In the genomic region with DNA sequence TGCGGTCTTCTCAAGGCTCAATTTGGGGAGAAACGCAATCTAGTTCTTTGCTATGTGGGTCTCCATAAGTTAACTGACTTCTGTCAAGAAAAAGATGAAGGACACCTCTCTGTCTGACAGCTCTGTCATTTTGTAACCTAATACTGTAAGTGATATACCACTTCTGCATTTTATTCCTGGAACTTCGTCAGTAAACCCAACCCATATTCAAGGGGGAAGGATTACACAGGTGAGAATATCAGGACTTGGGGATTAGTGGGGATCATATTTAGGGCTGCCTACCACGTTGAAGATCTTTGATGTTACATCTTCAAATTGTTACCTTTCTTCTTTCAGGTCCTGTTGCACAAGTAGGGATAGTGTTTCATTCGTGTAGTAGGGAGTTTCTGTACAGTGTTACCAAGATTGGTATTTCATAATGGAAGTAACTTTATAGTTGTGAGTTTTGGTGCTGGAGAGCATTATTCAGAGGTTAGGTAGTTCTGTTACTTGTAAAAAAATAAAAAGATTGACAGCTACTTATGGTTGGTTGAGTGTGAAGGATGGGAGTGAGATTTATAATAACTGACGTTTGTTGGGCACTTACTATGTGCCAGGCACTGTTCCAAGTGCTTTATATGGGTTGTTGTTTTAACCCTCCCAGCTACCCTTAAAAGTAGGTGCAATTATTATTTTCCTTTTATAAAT, we compare ENCODE assay signal across 8 cellular contexts. TPM values are rescaled to one million over a fixed set of nuclear protein-coding genes. Genes with fewer than 3 reads are reported as not detected.
DNase-seq lines count a peak whose midpoint lies in the region; ATAC-seq and TF ChIP-seq lines count a peak whose summit lies in the region.

No MANE protein-coding gene starts in this region.

- intact Hi-C loops in CD4-positive, alpha-beta T cell (cut with DNase I, micrococcal nuclease): loop anchor here (2.0 to 10.0 kb wide), 2 partner anchors 684 to 810 kb away; a partner anchor contains a TSS
- intact Hi-C loops in head of caudate nucleus (cut with DNase I): no loop called here

- ATAC-seq in CD4-positive, alpha-beta T cell (ENCODE audit: poor library complexity): no peak

- no peaks in the 10 kb centered on the region for H3K9me3 ChIP-seq in CD4-positive, alpha-beta T cell (ENCODE audit: control insufficient read depth, low read length)
- no peaks in the 10 kb centered on the region for H3K9me3 ChIP-seq in mucosa of stomach (ENCODE audit: control insufficient read depth, low read length)

- peak overlapping the region; percentile 18 for H3K27ac Mint-ChIP-seq in CD4-positive, alpha-beta T cell
- no peak overlapping the region for H3K27ac Mint-ChIP-seq in HFFc6
- no peak overlapping the region for H3K27ac Mint-ChIP-seq in activated naive CD8-positive, alpha-beta T cell

- H3K36me3 ChIP-seq in mucosa of stomach (ENCODE audit: control insufficient read depth, insufficient read depth, low read length): no peaks in the 10 kb centered on the region

- TF ChIP-seq CTCF in CD4-positive, alpha-beta T cell (IDR thresholded peaks at IDR 0.05): no peak
- TF ChIP-seq CTCF in HFFc6 (IDR thresholded peaks at IDR 0.05): no peak

- no peak overlapping the region for H3K27ac ChIP-seq in CD4-positive, alpha-beta T cell (ENCODE audit: low read depth, low read length)
- no peak overlapping the region for H3K27ac ChIP-seq in caudate nucleus (ENCODE audit: low read depth, low read length)

- DNase-seq in CD4-positive, alpha-beta T cell: no peak
- DNase-seq in HFFc6 (no peak), NCI-H2227 (lab: John Stamatoyannopoulos, UW; ENCODE audit: unreplicated experiment) (no peak), kidney tubule cell (ENCODE audit: low spot score) (no peak), head of caudate nucleus (no peak), caudate nucleus (lab: John Stamatoyannopoulos, UW) (no peak)

- CTCF ChIA-PET in CD4-positive, alpha-beta T cell (lab: Charles Lee): interaction anchor here (0.6 kb wide), 1 partner anchor 17 kb away, joined by 3 read pairs; no protein-coding TSS in a partner anchor

- H3K27me3 Mint-ChIP-seq in CD4-positive, alpha-beta T cell: no peaks in the 10 kb centered on the region
- no peaks in the 10 kb centered on the region; the same call in 1 of the 2 replicates for H3K27me3 Mint-ChIP-seq in HFFc6 (ENCODE audit: insufficient read depth)
- no peaks in the 10 kb centered on the region for H3K27me3 Mint-ChIP-seq in activated naive CD8-positive, alpha-beta T cell

- POLR2A ChIA-PET in CD4-positive, alpha-beta T cell (lab: Charles Lee): no interaction called here

- H3K4me1 Mint-ChIP-seq in CD4-positive, alpha-beta T cell (ENCODE audit: low read depth): peaks cover 50% of the 10 kb centered on the region
- H3K4me1 Mint-ChIP-seq in HFFc6 (ENCODE audit: low read depth): peaks cover 15% of the 10 kb centered on the region
- peaks cover 45% of the 10 kb centered on the region for H3K4me1 Mint-ChIP-seq in activated naive CD8-positive, alpha-beta T cell (ENCODE audit: low read depth)

- H3K9ac ChIP-seq in mucosa of stomach (ENCODE audit: low read length): peak overlapping the region; percentile 97

- H3K4me3 Mint-ChIP-seq in CD4-positive, alpha-beta T cell: peak overlapping the region; percentile 89
- peak overlapping the region; percentile 94 for H3K4me3 Mint-ChIP-seq in HFFc6
- H3K4me3 Mint-ChIP-seq in activated naive CD8-positive, alpha-beta T cell: peak overlapping the region; percentile 96

- H3K4me1 ChIP-seq in mucosa of stomach (ENCODE audit: control insufficient read depth, insufficient read depth, low read length): peaks cover 13% of the 10 kb centered on the region

- peaks cover 19% of the 10 kb centered on the region for H3K36me3 Mint-ChIP-seq in CD4-positive, alpha-beta T cell (ENCODE audit: low read depth)
- H3K36me3 Mint-ChIP-seq in HFFc6 (ENCODE audit: low read depth): no peaks in the 10 kb centered on the region
- H3K36me3 Mint-ChIP-seq in activated naive CD8-positive, alpha-beta T cell: no peaks in the 10 kb centered on the region

- H3K27me3 ChIP-seq in CD4-positive, alpha-beta T cell (ENCODE audit: control insufficient read depth, insufficient read depth, low read length): no peaks in the 10 kb centered on the region
- no peaks in the 10 kb centered on the region for H3K27me3 ChIP-seq in mucosa of stomach (ENCODE audit: control insufficient read depth, insufficient read depth, low read length)

- no peaks in the 10 kb centered on the region for H3K9me3 Mint-ChIP-seq in CD4-positive, alpha-beta T cell
- H3K9me3 Mint-ChIP-seq in HFFc6: no peaks in the 10 kb centered on the region
- H3K9me3 Mint-ChIP-seq in activated naive CD8-positive, alpha-beta T cell (ENCODE audit: low read depth): no peaks in the 10 kb centered on the region

- H3K4me3 ChIP-seq in mucosa of stomach (ENCODE audit: low read length): peak overlapping the region; percentile 47

RNA-seq across cellular contexts. Expression of a gene that starts 1.6 kb away (rescaled TPM):
- total RNA-seq in CD4-positive, alpha-beta T cell: 1 to 10 TPM; 8.7 to 9.2 TPM
- 10 to 100 TPM; 14.4 to 21.0 (median 16.3) TPM for total RNA-seq in HFFc6 (2021; fragmentation: NEBNext Ultra II Directional; extraction: Animal tissue kit (Norgen Biotek cat#: 25700))
